In genomic region chr12:54304187-54304810, GRCh38 we compare ENCODE assay signal across 1 cellular context.
TF ChIP-seq lines count a peak whose summit lies in the region.

No MANE protein-coding gene starts in this region.

TF ChIP-seq in SK-N-SH, 30 proteins besides CTCF, POLR2A, EP300 and RAD21 (continued from another document):
- TF ChIP-seq SMC3 (IDR thresholded peaks at IDR 0.05; ENCODE audit: low read depth, low read length) (no peak), CHD2 (IDR thresholded peaks at IDR 0.05; ENCODE audit: low read length, partially characterized antibody) (no peak)
